Comparison of ENCODE assay signal across 8 cellular contexts in the genomic region with DNA sequence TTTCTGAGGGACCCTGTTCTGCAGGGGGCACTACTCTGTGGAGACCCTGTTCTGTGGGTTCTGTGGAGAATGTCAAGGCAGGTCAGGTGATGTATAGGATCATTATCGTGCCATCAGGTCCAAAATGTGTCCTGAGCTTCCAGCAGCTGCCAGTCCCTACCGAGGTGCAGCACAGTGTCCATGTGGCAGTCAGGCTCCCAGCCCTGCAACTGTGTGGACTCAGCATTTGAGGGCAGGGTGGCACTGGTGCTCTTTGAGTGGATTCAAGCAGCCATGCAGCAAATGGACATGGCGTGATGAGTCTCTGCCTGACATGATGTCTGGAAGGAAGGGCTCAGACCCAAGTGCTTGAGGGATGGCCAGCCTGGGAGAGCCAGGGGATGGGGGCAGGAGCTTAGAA.
"Had no signal": no experiment of that assay in that cellular context is flagged by ENCODE, and none has a peak within 500 bp of the region (broad histone marks: within the 10 kb centered on the region; RNA-seq: fewer than 3 reads in every experiment).

No MANE protein-coding gene starts in this region.

- H3K4me2 ChIP-seq: GM23338 had no signal

- DNase-seq: H9, HCEC 1CT, IMR-90 had no signal

- ATAC-seq: GM23338, K562 had no signal

- H3K4me3 ChIP-seq: GM23338, K562 had no signal

- FAIRE-seq: H1, H54, HTR-8/SVneo, K562 had no signal

- H2AFZ ChIP-seq: GM23338 had no signal
